In genomic region chr1:161158316-161159016, GRCh38 we compare ENCODE assay signal across 8 cellular contexts. TPM values are rescaled to one million over a fixed set of nuclear protein-coding genes. Genes with fewer than 3 reads are reported as not detected.
A peak's percentile ranks its signal among the peaks of the same experiment; 100 is the strongest.
DNase-seq lines count a peak whose midpoint lies in the region; ATAC-seq and TF ChIP-seq lines count a peak whose summit lies in the region.

No MANE protein-coding gene starts in this region.

- DNase-seq in Peyer's patch = no peak
- peak; percentile 57 to 59 for DNase-seq in erythroblast (lab: John Stamatoyannopoulos, UW)
- no peak for DNase-seq in prostate gland (ENCODE audit: low spot score)
- DNase-seq in SIG-M5 (lab: John Stamatoyannopoulos, UW) = no peak
- DNase-seq in NCI-H2029 (lab: John Stamatoyannopoulos, UW) = no peak

- H3K36me3 ChIP-seq in Peyer's patch (peaks cover 0 to 32% (median 0%) of the 10 kb centered on the region in 3 donors), prostate gland (no peaks in the 10 kb centered on the region)

- ATAC-seq in GM19467 (IDR thresholded peaks at IDR 0.05; ENCODE audit: unreplicated experiment) = peak; percentile 6
- no peak for ATAC-seq in GM19463 (IDR thresholded peaks at IDR 0.05; ENCODE audit: unreplicated experiment)
- ATAC-seq in HG03521 (IDR thresholded peaks at IDR 0.05; ENCODE audit: unreplicated experiment) = no peak

- H3K9me3 ChIP-seq in Peyer's patch (no peaks in the 10 kb centered on the region), prostate gland (no peaks in the 10 kb centered on the region)

- H3K4me3 ChIP-seq in Peyer's patch (peak overlapping the region in 3 of 4 donors; percentile 66 to 96 (median 85)), prostate gland (peak overlapping the region; percentile 71 to 100)

- TF ChIP-seq POLR2A in Peyer's patch (IDR thresholded peaks at IDR 0.05) = no peak
- TF ChIP-seq POLR2A in erythroblast (IDR thresholded peaks at IDR 0.05; ENCODE audit: low read length) = no peak
- TF ChIP-seq POLR2A in prostate gland (IDR thresholded peaks at IDR 0.05) = no peak

- intact Hi-C loops in prostate gland (cut with DNase I) = no loop called here

- H3K4me1 ChIP-seq in Peyer's patch (peaks cover 0 to 44% (median 11%) of the 10 kb centered on the region in 4 donors), prostate gland (replicated peaks) (no peaks in the 10 kb centered on the region)

- TF ChIP-seq CTCF in Peyer's patch (IDR thresholded peaks at IDR 0.05) (no peak), prostate gland (IDR thresholded peaks at IDR 0.05) (no peak)

- no peaks in the 10 kb centered on the region for H3K27me3 ChIP-seq in Peyer's patch
- H3K27me3 ChIP-seq in prostate gland (replicated peaks; ENCODE audit: insufficient read depth) = no peaks in the 10 kb centered on the region

- 74% methylated on average over 9 of the region's 9 CpGs for WGBS in prostate gland

- H3K27ac ChIP-seq in Peyer's patch = peak overlapping the region; percentile 77 to 89 (median 85)
- peak overlapping the region; percentile 87 to 90 for H3K27ac ChIP-seq in prostate gland

RNA-seq across cellular contexts. Expression of gene USP21, which starts 0.8 kb away (rescaled TPM):
- 10 to 100 TPM; 11.6 to 52.8 (median 39.0) TPM for total RNA-seq in Peyer's patch
- 10 to 100 TPM; 28.1 to 32.1 TPM for total RNA-seq in prostate gland

RNA-seq across cellular contexts. Expression of gene UFC1, which starts 4.7 kb away (rescaled TPM):
- total RNA-seq in Peyer's patch = 10 to 100 TPM; 36.9 to 82.5 (median 61.7) TPM
- 10 to 100 TPM; 71.3 to 72.8 TPM for total RNA-seq in prostate gland

RNA-seq across cellular contexts. Expression of gene PPOX, which starts 7.8 kb away (rescaled TPM):
- 10 to 100 TPM in 3 of 4 donors, 1 to 10 TPM in 1; 9.5 to 38.0 (median 20.9) TPM for total RNA-seq in Peyer's patch
- 10 to 100 TPM; 13.8 to 42.6 TPM for total RNA-seq in prostate gland

RNA-seq across cellular contexts. Expression of gene B4GALT3, which starts 18.8 kb away (rescaled TPM):
- 10 to 100 TPM; 25.2 to 34.1 (median 29.4) TPM for total RNA-seq in Peyer's patch
- total RNA-seq in prostate gland = 10 to 100 TPM; 38.2 to 68.7 TPM

RNA-seq across cellular contexts. Expression of gene DEDD, which starts 26.0 kb away (rescaled TPM):
- total RNA-seq in Peyer's patch (10 to 100 TPM; 23.0 to 48.7 (median 31.4) TPM), prostate gland (10 to 100 TPM; 30.1 to 41.5 TPM)

Comparison
In these comparisons a context has a peak if more than half of its experiments do, and no peak if none do; other contexts are left out.
1. DNase-seq: peak in erythroblast (2 of 2); none in Peyer's patch (0 of 3), prostate gland (single experiment), SIG-M5 (single experiment) and NCI-H2029 (single experiment).